8 cellular contexts compared by ENCODE assay signal in the genomic region with DNA sequence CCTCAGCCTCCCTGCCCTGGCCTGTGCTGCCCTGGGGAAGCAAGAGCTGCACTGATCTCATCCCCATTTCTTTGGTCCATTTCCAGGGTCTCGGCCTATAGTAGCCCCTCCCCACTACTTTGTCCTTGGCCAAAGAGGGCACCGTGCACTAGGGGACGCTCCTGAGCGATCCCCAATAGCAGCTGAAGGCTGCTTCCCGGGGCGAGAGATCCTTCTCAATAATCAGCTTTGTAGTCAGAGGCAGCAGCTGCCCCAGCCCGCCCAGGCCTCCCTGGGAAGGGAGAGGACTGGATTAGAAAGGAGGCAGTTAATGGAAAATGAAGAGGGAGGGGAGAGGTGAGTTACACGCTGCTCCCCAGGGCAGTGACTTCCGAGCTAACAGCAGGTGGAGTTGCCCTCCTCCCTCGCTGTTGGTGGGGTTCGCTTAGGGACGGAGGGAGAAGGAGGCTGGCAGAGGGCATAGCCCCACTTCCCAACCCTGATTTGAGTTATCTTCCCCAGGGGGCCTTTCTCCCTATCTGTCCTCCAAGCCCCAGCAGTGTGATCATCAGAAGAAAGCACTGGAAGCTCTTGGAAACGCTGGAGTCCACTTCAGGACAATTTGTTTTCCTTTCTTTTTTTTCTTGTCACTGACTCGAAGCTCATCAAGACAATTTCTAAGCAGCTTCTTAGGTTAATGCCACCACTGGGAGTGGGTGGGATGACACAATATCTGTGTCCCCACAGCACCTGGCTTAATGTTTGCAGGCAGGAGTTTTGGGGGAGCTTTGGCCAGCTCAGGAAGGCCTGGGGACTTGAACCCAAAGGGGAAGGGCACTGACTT. TPM values are rescaled to one million over a fixed set of nuclear protein-coding genes. Genes with fewer than 3 reads are reported as not detected.
DNase-seq lines count a peak whose midpoint lies in the region; ATAC-seq and TF ChIP-seq lines count a peak whose summit lies in the region.

No MANE protein-coding gene starts in this region.

- CTCF ChIA-PET in AG04450 (lab: Charles Lee) = interaction anchor here (0.5 to 0.6 kb wide), 2 partner anchors 205 to 242 kb away, joined by 3 to 5 read pairs; no protein-coding TSS in a partner anchor

- H3K9me3 ChIP-seq in AG04450 (ENCODE audit: control insufficient read depth, insufficient read depth, low read length) (no peaks in the 10 kb centered on the region), esophagus muscularis mucosa (no peaks in the 10 kb centered on the region)
- no peaks in the 10 kb centered on the region for H3K9me3 ChIP-seq in effector memory CD4-positive, alpha-beta T cell (ENCODE audit: control insufficient read depth, low read length)

- H3K4me3 Mint-ChIP-seq in nephron progenitor cell = peak overlapping the region; percentile 33

- peak overlapping the region; percentile 88 for H3K4me3 ChIP-seq in AG04450 (ENCODE audit: low read depth, low read length)
- peak overlapping the region; percentile 78 to 98 (median 80) for H3K4me3 ChIP-seq in esophagus muscularis mucosa
- no peak overlapping the region for H3K4me3 ChIP-seq in effector memory CD4-positive, alpha-beta T cell (ENCODE audit: insufficient read depth, low read depth, low read length, poor library complexity, severe bottlenecking)

- H3K27me3 ChIP-seq in AG04450 (ENCODE audit: control insufficient read depth, insufficient read depth, low read length) (no peaks in the 10 kb centered on the region), esophagus muscularis mucosa (no peaks in the 10 kb centered on the region)
- H3K27me3 ChIP-seq in effector memory CD4-positive, alpha-beta T cell (replicated peaks; ENCODE audit: control insufficient read depth, insufficient read depth, low read length, poor library complexity, severe bottlenecking) = no peaks in the 10 kb centered on the region

- H3K36me3 Mint-ChIP-seq in nephron progenitor cell (ENCODE audit: low read depth) = no peaks in the 10 kb centered on the region

- no peak for ATAC-seq in GM18861 (IDR thresholded peaks at IDR 0.05; ENCODE audit: unreplicated experiment)
- ATAC-seq in left colon = no peak

- H3K4me1 Mint-ChIP-seq in nephron progenitor cell = peaks cover 40% of the 10 kb centered on the region

- H3K27ac ChIP-seq in AG04450 (ENCODE audit: low read depth, low read length) (peak overlapping the region; percentile 96), esophagus muscularis mucosa (replicated peaks in 1 of 4) (peak overlapping the region; percentile 97 to 98 (median 98))
- no peak overlapping the region for H3K27ac ChIP-seq in effector memory CD4-positive, alpha-beta T cell (ENCODE audit: insufficient read depth, low read length, poor library complexity, severe bottlenecking)

- no peak for TF ChIP-seq EP300 in esophagus muscularis mucosa (IDR thresholded peaks at IDR 0.05)

- TF ChIP-seq POLR2A in esophagus muscularis mucosa (IDR thresholded peaks at IDR 0.05; ENCODE audit: low read depth) = no peak

- peaks cover 61 to 88% (median 84%) of the 10 kb centered on the region in 4 donors for H3K4me1 ChIP-seq in esophagus muscularis mucosa
- H3K4me1 ChIP-seq in effector memory CD4-positive, alpha-beta T cell (ENCODE audit: control insufficient read depth, insufficient read depth, low read length, poor library complexity, severe bottlenecking) = peaks cover 9% of the 10 kb centered on the region

- peaks cover 43% of the 10 kb centered on the region for H3K27me3 Mint-ChIP-seq in nephron progenitor cell (ENCODE audit: low read depth, poor library complexity)

- no peak overlapping the region for H3K27ac Mint-ChIP-seq in nephron progenitor cell

- peaks cover 0 to 7% (median 5%) of the 10 kb centered on the region in 4 donors for H3K36me3 ChIP-seq in esophagus muscularis mucosa
- no peaks in the 10 kb centered on the region for H3K36me3 ChIP-seq in effector memory CD4-positive, alpha-beta T cell (ENCODE audit: control insufficient read depth, insufficient read depth, low read length)

- no peak for DNase-seq in AG04450 (ENCODE audit: low read depth, low spot score)
- peak; percentile 99 for DNase-seq in NCI-H82 (lab: John Stamatoyannopoulos, UW)
- DNase-seq in esophagus muscularis mucosa (ENCODE audit: extremely low spot score) = no peak
- peak; percentile 67 for DNase-seq in nephron progenitor cell
- no peak for DNase-seq in COR-L47 (lab: John Stamatoyannopoulos, UW)
- no peak for DNase-seq in effector memory CD4-positive, alpha-beta T cell
- DNase-seq in left colon = no peak

- WGBS in esophagus muscularis mucosa = 40% methylated on average over 14 of the region's 14 CpGs

- H3K9me3 Mint-ChIP-seq in nephron progenitor cell = no peaks in the 10 kb centered on the region

- no peak; the same call in 1 of the 2 replicates for TF ChIP-seq CTCF in AG04450 (IDR thresholded peaks at IDR 0.05; ENCODE audit: low read depth, low read length)
- peak; percentile 42 to 49 (median 48) for TF ChIP-seq CTCF in esophagus muscularis mucosa (IDR thresholded peaks at IDR 0.05)
- peak; percentile 59 for TF ChIP-seq CTCF in nephron progenitor cell (IDR thresholded peaks at IDR 0.05)

- intact Hi-C loops in esophagus muscularis mucosa (cut with DNase I) (no loop called here), left colon (cut with DNase I, micrococcal nuclease) (no loop called here)

- POLR2A ChIA-PET in AG04450 (lab: Yijun Ruan, JAX) = interaction anchor here (1.1 to 1.5 kb wide), 2 partner anchors 27 to 36 kb away, joined by 3 to 4 read pairs; no protein-coding TSS in a partner anchor

RNA-seq across cellular contexts. Expression of gene MXRA7, which starts 2.6 kb away (rescaled TPM):
- 222 and 265 TPM in 2 replicates for polyA plus RNA-seq in AG04450 (2011; rRNA removed)
- 92.0 and 94.3 TPM in 2 replicates for polyA minus RNA-seq in AG04450 (2011; rRNA and poly(A)+ RNA removed)
- 100 to 1,000 TPM; 405 to 422 (median 411) TPM for total RNA-seq in esophagus muscularis mucosa
- total RNA-seq in left colon = 10 to 100 TPM; 12.0 to 37.2 TPM

RNA-seq across cellular contexts. Expression of gene JMJD6, which starts 18.2 kb away (rescaled TPM):
- polyA plus RNA-seq in AG04450 (2011; rRNA removed) = 12.4 and 17.3 TPM in 2 replicates
- 12.2 and 16.6 TPM in 2 replicates for polyA minus RNA-seq in AG04450 (2011; rRNA and poly(A)+ RNA removed)
- total RNA-seq in esophagus muscularis mucosa (10 to 100 TPM; 29.5 to 54.5 (median 49.5) TPM), left colon (10 to 100 TPM; 27.2 to 31.3 TPM)

RNA-seq across cellular contexts. Expression of gene METTL23, which starts 18.4 kb away (rescaled TPM):
- 46.8 and 54.4 TPM in 2 replicates for polyA plus RNA-seq in AG04450 (2011; rRNA removed)
- 11.6 and 15.5 TPM in 2 replicates for polyA minus RNA-seq in AG04450 (2011; rRNA and poly(A)+ RNA removed)
- total RNA-seq in esophagus muscularis mucosa (10 to 100 TPM; 18.3 to 29.7 (median 23.0) TPM), left colon (10 to 100 TPM; 23.4 to 25.0 TPM)

RNA-seq across cellular contexts. Expression of gene SRSF2, which starts 28.9 kb away (rescaled TPM):
- 170 and 184 TPM in 2 replicates for polyA plus RNA-seq in AG04450 (2011; rRNA removed)
- 71.4 and 81.2 TPM in 2 replicates for polyA minus RNA-seq in AG04450 (2011; rRNA and poly(A)+ RNA removed)
- total RNA-seq in esophagus muscularis mucosa (100 to 1,000 TPM; 133 to 173 (median 157) TPM), left colon (100 to 1,000 TPM; 138 to 156 TPM)

RNA-seq across cellular contexts. Expression of gene MFSD11, which starts 29.7 kb away (rescaled TPM):
- polyA plus RNA-seq in AG04450 (2011; rRNA removed) = 20.3 and 21.1 TPM in 2 replicates
- polyA minus RNA-seq in AG04450 (2011; rRNA and poly(A)+ RNA removed) = 20.2 and 21.9 TPM in 2 replicates
- total RNA-seq in esophagus muscularis mucosa (10 to 100 TPM; 17.1 to 22.4 (median 18.8) TPM), left colon (10 to 100 TPM; 39.1 to 43.0 TPM)

Comparison
In these comparisons a context has a peak if more than half of its experiments do, and no peak if none do; other contexts are left out.
1. DNase-seq: peak in NCI-H82 (single experiment) and nephron progenitor cell (single experiment); none in AG04450 (single experiment), esophagus muscularis mucosa (single experiment), COR-L47 (single experiment), effector memory CD4-positive, alpha-beta T cell (0 of 3) and left colon (0 of 2).
2. RNA of gene MXRA7, which starts 2.6 kb away (total RNA-seq): 405 to 422 TPM in esophagus muscularis mucosa; 12.0 to 37.2 TPM in left colon; every median in the first group is over 10 times any median in the second.